In genomic region chr11:9090488-9091043, GRCh38 we compare ENCODE assay signal across 11 cellular contexts. TPM values are rescaled to one million over a fixed set of nuclear protein-coding genes. Genes with fewer than 3 reads are reported as not detected.
DNase-seq lines count a peak whose midpoint lies in the region; ATAC-seq, FAIRE-seq and TF ChIP-seq lines count a peak whose summit lies in the region.
"Had no signal": no experiment of that assay in that cellular context is flagged by ENCODE, and none has a peak within 500 bp of the region (broad histone marks: within the 10 kb centered on the region; RNA-seq: fewer than 3 reads in every experiment).

No MANE protein-coding gene starts in this region.

- peaks cover 10% of the 10 kb centered on the region; the same call in 1 of the 2 replicates for H3K27me3 ChIP-seq in H9 (ENCODE audit: insufficient read depth, low read length)
- H3K27me3 ChIP-seq in ectodermal cell (ENCODE audit: control insufficient read depth, insufficient read depth, low read length, poor library complexity, severe bottlenecking), result peaks cover 41% of the 10 kb centered on the region
- peaks cover 37% of the 10 kb centered on the region for H3K27me3 ChIP-seq in neural cell (ENCODE audit: insufficient read depth, low read depth, low read length)

- H4K20me1 ChIP-seq in H9 (ENCODE audit: control insufficient read depth, insufficient read depth, insufficient read length) (no peaks in the 10 kb centered on the region), neural cell (ENCODE audit: insufficient read depth) (no peaks in the 10 kb centered on the region)

- H3K9ac ChIP-seq in H9 (ENCODE audit: extremely low read depth, insufficient read length, low read length), result no peak overlapping the region
- H3K9ac ChIP-seq in neural cell (ENCODE audit: low read length), result peak overlapping the region; percentile 38

- POLR2A ChIA-PET in A549 (lab: Yijun Ruan, JAX), result interaction anchor here (1.4 kb wide), 1 partner anchor 126 kb away, joined by 3 read pairs; the partner anchor contains the start of gene TMEM9B

- H2BK12ac ChIP-seq in H9 (ENCODE audit: insufficient read length, low read depth, low read length), result no peak overlapping the region

- H3K36me3 Mint-ChIP-seq in H9 (ENCODE audit: insufficient read depth in 1 of 3, low read depth in 3 of 3), result peaks cover 0 to 2% (median 0%) of the 10 kb centered on the region in 3 experiments; a peak in 2 of 7 replicates

- TF ChIP-seq EP300 in A549 (IDR thresholded peaks at IDR 0.05) (no peak), neural cell (conservative IDR thresholded peaks at IDR 0.05; ENCODE audit: poor library complexity, severe bottlenecking) (no peak)

- no peak overlapping the region for H2BK120ac ChIP-seq in H9 (ENCODE audit: low read depth, low read length, poor library complexity, severe bottlenecking)

- no peaks in the 10 kb centered on the region for H3K9me3 ChIP-seq in A549
- H3K9me3 ChIP-seq in H9 (ENCODE audit: control insufficient read depth, low read depth, low read length), result no peaks in the 10 kb centered on the region
- H3K9me3 ChIP-seq in ectodermal cell (ENCODE audit: control insufficient read depth, low read length), result no peaks in the 10 kb centered on the region
- H3K9me3 ChIP-seq in neural cell (ENCODE audit: low read length), result no peaks in the 10 kb centered on the region

- H2AFZ ChIP-seq in H9 (ENCODE audit: low read length) (no peak overlapping the region), neural cell (ENCODE audit: low read depth, low read length) (no peak overlapping the region)

- DNase-seq in A549 (ENCODE audit: low read depth in 1 of 2, low spot score in 1 of 2), result no peak
- DNase-seq in H9, result no peak
- DNase-seq in mucosa of gallbladder (ENCODE audit: low spot score), result no peak
- DNase-seq in SIG-M5 treated with dmso at 0.1 percent for 504 hours (lab: John Stamatoyannopoulos, UW; ENCODE audit: unreplicated experiment), result no peak
- no peak for DNase-seq in erythroblast (lab: John Stamatoyannopoulos, UW)
- DNase-seq: activated CD4-positive, CD25-positive, alpha-beta regulatory T cell treated with anti-CD3 and anti-CD28 coated beads, Interleukin-2, amount 50 U/mL, for 72 hours; DND-41; NCI-H187 treated with DMSO at 0.1 percent for 48 hours had no signal

- TF ChIP-seq POLR2A in A549 (IDR thresholded peaks at IDR 0.05; ENCODE audit: low read length) (no peak), erythroblast (IDR thresholded peaks at IDR 0.05; ENCODE audit: low read length) (no peak)

- TF ChIP-seq CTCF in A549 (IDR thresholded peaks at IDR 0.05) (no peak), H9 (conservative IDR thresholded peaks at IDR 0.05) (no peak), neural cell (IDR thresholded peaks at IDR 0.05; ENCODE audit: poor library complexity, severe bottlenecking) (no peak)

- H2BK20ac ChIP-seq in H9 (ENCODE audit: low read depth, low read length, poor library complexity, severe bottlenecking), result no peak overlapping the region

- H3K9me2 ChIP-seq in neural cell (ENCODE audit: insufficient read depth, low read length), result no peaks in the 10 kb centered on the region

- H3K79me2 ChIP-seq in H9 (ENCODE audit: insufficient read depth, low read length), result no peaks in the 10 kb centered on the region
- no peaks in the 10 kb centered on the region for H3K79me2 ChIP-seq in neural cell (replicated peaks; ENCODE audit: insufficient read depth, low read length)

- no peak overlapping the region for H2BK5ac ChIP-seq in H9 (ENCODE audit: insufficient read length, low read length)

- peak overlapping the region; percentile 57; the same call in 1 of the 3 replicates for H3K4me3 ChIP-seq in A549
- H3K4me3 ChIP-seq in ectodermal cell (ENCODE audit: insufficient read depth, low read depth, low read length), result peak overlapping the region; percentile 56
- peak overlapping the region; percentile 63 for H3K4me3 ChIP-seq in neural cell (ENCODE audit: low read length)

- no peak overlapping the region for H2AK5ac ChIP-seq in H9 (ENCODE audit: insufficient read length, low read length)

- H3K4me1 ChIP-seq in A549 (0 out of 3 replicates have a peak, but pooled peaks cover 3% of the 10 kb centered on the region), H9 (ENCODE audit: insufficient read depth, low read length) (peaks cover 2% of the 10 kb centered on the region; the same call in 1 of the 2 replicates), ectodermal cell (ENCODE audit: control insufficient read depth, insufficient read depth, low read length) (no peaks in the 10 kb centered on the region)

- no peak overlapping the region for H3K14ac ChIP-seq in H9 (ENCODE audit: insufficient read depth, low read length)

- no peaks in the 10 kb centered on the region; a peak in 1 of 5 replicates for H3K9me3 Mint-ChIP-seq in H9

- H3K27ac Mint-ChIP-seq in H9, result no peak overlapping the region

- H3K4me3 Mint-ChIP-seq in H9, result peak overlapping the region; percentile 65 to 81

- H3K4me2 ChIP-seq in A549 (peak overlapping the region; percentile 93), H9 (ENCODE audit: insufficient read depth, insufficient read length, low read length) (peak overlapping the region; percentile 46), neural cell (ENCODE audit: low read length) (no peak overlapping the region)

- no peaks in the 10 kb centered on the region for H3K79me1 ChIP-seq in H9 (ENCODE audit: insufficient read depth, low read depth, low read length, poor library complexity, severe bottlenecking)

- H4K5ac ChIP-seq in H9 (ENCODE audit: insufficient read length, low read depth, low read length), result no peak overlapping the region

- WGBS in A549 (ENCODE audit: missing lambda C conversion rate), result 78% methylated on average over 18 of the region's 20 CpGs
- WGBS in H9 (ENCODE audit: extremely low coverage, insufficient read length, low lambda C conversion rate), result no CpG with 5 or more reads among the region's 20 CpGs
- WGBS in ectodermal cell, 2 experiments, result 31 to 32% methylated on average over 20 of the region's 20 CpGs

- peaks cover 11 to 12% of the 10 kb centered on the region in 2 experiments for H3K4me1 Mint-ChIP-seq in H9

- no peak overlapping the region for H3K56ac ChIP-seq in H9 (ENCODE audit: insufficient read length, low read depth, low read length)

- H3K36me3 ChIP-seq in ectodermal cell (ENCODE audit: control insufficient read depth, insufficient read depth, low read length) (no peaks in the 10 kb centered on the region), neural cell (ENCODE audit: insufficient read depth, low read length) (no peaks in the 10 kb centered on the region)

- no peak overlapping the region for H3K23ac ChIP-seq in H9 (ENCODE audit: insufficient read length, low read depth, low read length)

- peaks cover 55% of the 10 kb centered on the region for H3K27me3 Mint-ChIP-seq in H9 (ENCODE audit: low read depth)

- no peak for FAIRE-seq in A549 (lab: Jason Lieb, UNC)

- H4K8ac ChIP-seq in H9 (replicated peaks; ENCODE audit: insufficient read length, low read depth, low read length), result no peak overlapping the region

- peaks cover 8% of the 10 kb centered on the region for H3K23me2 ChIP-seq in H9 (ENCODE audit: insufficient read length, low read depth, low read length, poor library complexity, severe bottlenecking)

- H2BK15ac ChIP-seq in H9 (ENCODE audit: low read depth, low read length), result no peak overlapping the region

- peak overlapping the region in 1 of 2 experiments; percentile 85; a peak in 2 of 6 replicates for H3K27ac ChIP-seq in A549
- no peak overlapping the region for H3K27ac ChIP-seq in H9 (ENCODE audit: insufficient read length, low read depth, low read length)
- H3K27ac ChIP-seq in ectodermal cell (ENCODE audit: insufficient read depth, low read depth, low read length, poor library complexity, severe bottlenecking), result no peak overlapping the region
- no peak overlapping the region for H3K27ac ChIP-seq in neural cell (ENCODE audit: low read length)

- H3F3A ChIP-seq in neural cell (ENCODE audit: insufficient read depth, low read length, poor library complexity, severe bottlenecking), result no peaks in the 10 kb centered on the region

- H3K4ac ChIP-seq in H9 (ENCODE audit: low read depth, low read length), result no peak overlapping the region

- no peak overlapping the region for H3K18ac ChIP-seq in H9 (ENCODE audit: insufficient read length, low read depth, low read length)

- TF ChIP-seq RAD21 in A549 (conservative IDR thresholded peaks at IDR 0.05 in 1 of 2, IDR thresholded peaks at IDR 0.05 in 1 of 2) (no peak), neural cell (conservative IDR thresholded peaks at IDR 0.05) (no peak)

- H3T11ph ChIP-seq in H9 (ENCODE audit: low read length), result no peak overlapping the region

- ATAC-seq in A549 (no peak), GM18861 (IDR thresholded peaks at IDR 0.05; ENCODE audit: unreplicated experiment) (no peak)

- CTCF ChIA-PET in A549 (lab: Yijun Ruan, JAX), result interaction anchor here (1.4 kb wide), 1 partner anchor 47 kb away, joined by 5 read pairs; no protein-coding TSS in a partner anchor

- no peak overlapping the region for H4K91ac ChIP-seq in H9 (ENCODE audit: insufficient read length, low read depth, low read length)

TF ChIP-seq in A549, 52 proteins besides CTCF, POLR2A, EP300 and RAD21:
- TF ChIP-seq PHF8 (IDR thresholded peaks at IDR 0.05; ENCODE audit: borderline replicate concordance, low read depth), result no peak

TF ChIP-seq in neural cell, 6 proteins besides CTCF, POLR2A, EP300 and RAD21 (continues in another document):
- peak; percentile 17 for TF ChIP-seq EZH2 (IDR thresholded peaks at IDR 0.05; ENCODE audit: borderline replicate concordance, insufficient read depth, low read length, poor library complexity, severe bottlenecking)
- TF ChIP-seq POLR2AphosphoS5 (IDR thresholded peaks at IDR 0.05), result no peak
- no peak for TF ChIP-seq SMC3 (conservative IDR thresholded peaks at IDR 0.05; ENCODE audit: poor library complexity)

RNA-seq across cellular contexts. Expression of gene SCUBE2, which starts 0.8 kb away (rescaled TPM):
- 0.63 and 1.4 TPM in 2 replicates for polyA plus RNA-seq in A549 (2011; rRNA removed)
- polyA plus RNA-seq in A549 (2012; cell fraction: cytosol; rRNA removed), result 0.26 TPM in 2 replicates
- 0.29 and 0.36 TPM in 2 replicates for polyA plus RNA-seq in A549 (2012; cell fraction: nucleus; rRNA removed)
- polyA plus RNA-seq in A549 (2017; fragmentation: RNase III; extraction: RNeasy Plus Mini Kit Qiagen cat#74134 plus additional on column Dnase treatment), result 0.21 to 0.49 TPM (median 0.45 TPM) in 3 replicates
- 1.3 TPM in 2 replicates for polyA minus RNA-seq in A549 (2011; rRNA and poly(A)+ RNA removed)
- 1.6 and 1.8 TPM in 2 replicates for total RNA-seq in H9 (2021)
- 21.9 TPM for polyA plus RNA-seq in ectodermal cell (2013, experiment 1 of 4)
- polyA plus RNA-seq in ectodermal cell (2013, experiment 2 of 4), result 47.7 TPM
- 27.9 TPM for polyA plus RNA-seq in ectodermal cell (2013, experiment 3 of 4)
- polyA plus RNA-seq in ectodermal cell (2013, experiment 4 of 4), result 40.8 TPM
- polyA plus RNA-seq in neural cell, result 2.6 and 9.9 TPM in 2 replicates
- polyA minus RNA-seq in neural cell, result 11.0 and 11.5 TPM in 2 replicates
- total RNA-seq in mucosa of gallbladder, result 22.0 TPM
